In genomic region chr21:38140192-38140905, GRCh38 we compare ENCODE assay signal across 10 cellular contexts.
A peak's percentile ranks its signal among the peaks of the same experiment; 100 is the strongest.
DNase-seq lines count a peak whose midpoint lies in the region; ATAC-seq and TF ChIP-seq lines count a peak whose summit lies in the region.
"Had no signal": no experiment of that assay in that cellular context is flagged by ENCODE, and none has a peak within 500 bp of the region (broad histone marks: within the 10 kb centered on the region; RNA-seq: fewer than 3 reads in every experiment).

No MANE protein-coding gene starts in this region.

- peak; percentile 46 for DNase-seq in EL
- DNase-seq in NCI-H2196 treated with DMSO at 0.1 percent for 48 hours (lab: John Stamatoyannopoulos, UW; ENCODE audit: unreplicated experiment) = peak; percentile 96
- peak; percentile 5 for DNase-seq in dermis blood vessel endothelial cell
- peak; percentile 66 for DNase-seq in myocyte (ENCODE audit: low read depth)
- DNase-seq in DMS79 (lab: John Stamatoyannopoulos, UW) = no peak
- no peak for DNase-seq in spleen
- DNase-seq in foreskin melanocyte = no peak
- DNase-seq: activated naive CD8-positive, alpha-beta T cell treated with anti-CD3 and anti-CD28 coated beads, Interleukin-2, amount 10 ng/mL, durations not matched to agents 7 days and 5 days; GDM1 had no signal

- ATAC-seq in GM21717 (IDR thresholded peaks at IDR 0.05; ENCODE audit: unreplicated experiment) = no peak

- intact Hi-C loops in spleen (cut with DNase I; ENCODE audit: low total_unique reads) = no loop called here

- H3K4me1 ChIP-seq in spleen = no peaks in the 10 kb centered on the region

- TF ChIP-seq CTCF in spleen (IDR thresholded peaks at IDR 0.05 in 8 of 11, conservative IDR thresholded peaks at IDR 0.05 in 3 of 11) = no peak

- no peak overlapping the region for H3K4me3 ChIP-seq in spleen

- H3K36me3 ChIP-seq in spleen = no peaks in the 10 kb centered on the region

- 50 to 65% (median 62%) methylated on average over 5 of the region's 5 CpGs for WGBS in spleen, 5 donors

- H3K27ac ChIP-seq in spleen = no peak overlapping the region

- peaks cover 0 to 21% (median 9%) of the 10 kb centered on the region in 8 donors for H3K9me3 ChIP-seq in spleen

- no peak for TF ChIP-seq POLR2A in spleen (IDR thresholded peaks at IDR 0.05)

- H3K27me3 ChIP-seq in spleen (replicated peaks in 1 of 7) = peaks cover 0 to 7% (median 0%) of the 10 kb centered on the region in 7 donors

Comparison
In these comparisons a context has a peak if more than half of its experiments do, and no peak if none do; other contexts are left out.
1. DNase-seq: peak in EL (single experiment), NCI-H2196 treated with DMSO at 0.1 percent for 48 hours (single experiment), dermis blood vessel endothelial cell (single experiment) and myocyte (single experiment); none in DMS79 (single experiment), spleen (single experiment) and foreskin melanocyte (single experiment).